ENCODE assay signal across 1 cellular context in the genomic region with DNA sequence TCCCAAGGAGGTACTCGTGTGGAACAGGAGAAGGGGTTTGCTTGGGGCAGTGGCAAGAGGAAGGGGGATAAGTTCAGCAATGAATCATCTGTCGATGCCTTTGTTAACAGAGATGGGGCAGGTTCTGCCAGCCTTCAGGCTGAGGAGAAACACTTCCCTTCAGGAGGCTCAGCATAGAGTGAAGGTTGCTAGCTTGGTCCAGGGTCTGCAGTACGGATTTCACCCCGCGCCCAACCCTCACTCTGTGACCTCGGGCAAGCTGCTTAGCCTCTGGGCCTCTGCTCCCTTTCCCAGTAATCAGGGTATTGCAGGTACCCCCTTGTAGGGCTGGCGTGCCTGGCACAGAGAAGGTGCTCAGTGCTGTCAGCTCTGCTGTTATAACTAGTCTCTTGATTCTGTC.
TF ChIP-seq lines count a peak whose summit lies in the region.

No MANE protein-coding gene starts in this region.

TF ChIP-seq in H1, 55 proteins besides CTCF, POLR2A, EP300 and RAD21:
- no peak for TF ChIP-seq KDM4A (IDR thresholded peaks at IDR 0.05; ENCODE audit: low read depth, low read length, severe bottlenecking)
- no peak for TF ChIP-seq ZNF274 (IDR thresholded peaks at IDR 0.05; ENCODE audit: borderline replicate concordance, extremely low read depth, low read length)
- TF ChIP-seq TEAD4 (IDR thresholded peaks at IDR 0.05; ENCODE audit: low read depth, low read length) = no peak
